1 cellular context compared by ENCODE assay signal in the genomic region with DNA sequence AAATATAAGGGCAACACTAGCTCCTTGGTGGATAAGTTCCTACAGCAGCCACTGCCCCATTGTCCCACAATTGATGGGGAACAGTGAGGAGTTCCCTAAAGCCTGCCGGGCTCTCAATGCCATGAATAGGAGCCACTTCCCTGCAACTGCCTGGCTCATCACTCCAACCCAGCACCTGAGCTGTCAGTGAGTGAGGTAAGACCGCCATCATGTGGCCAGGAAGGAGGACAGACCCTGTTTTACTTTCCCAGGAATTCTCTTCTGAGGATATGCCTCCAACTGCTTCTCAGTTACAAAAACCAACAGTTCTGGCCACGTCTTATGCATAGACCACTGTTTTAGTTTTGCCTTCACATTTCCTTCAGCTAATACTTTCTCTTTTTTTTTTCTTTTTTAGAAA.
TF ChIP-seq lines count a peak whose summit lies in the region.

No MANE protein-coding gene starts in this region.

TF ChIP-seq in GM23338, 12 proteins besides CTCF, POLR2A, EP300 and RAD21 (continued from another document):
- no peak for TF ChIP-seq CREB1 (CRISPR knock-in tag; IDR thresholded peaks at IDR 0.05; ENCODE audit: low read depth)
